Comparison of ENCODE assay signal across 1 cellular context in the genomic region with DNA sequence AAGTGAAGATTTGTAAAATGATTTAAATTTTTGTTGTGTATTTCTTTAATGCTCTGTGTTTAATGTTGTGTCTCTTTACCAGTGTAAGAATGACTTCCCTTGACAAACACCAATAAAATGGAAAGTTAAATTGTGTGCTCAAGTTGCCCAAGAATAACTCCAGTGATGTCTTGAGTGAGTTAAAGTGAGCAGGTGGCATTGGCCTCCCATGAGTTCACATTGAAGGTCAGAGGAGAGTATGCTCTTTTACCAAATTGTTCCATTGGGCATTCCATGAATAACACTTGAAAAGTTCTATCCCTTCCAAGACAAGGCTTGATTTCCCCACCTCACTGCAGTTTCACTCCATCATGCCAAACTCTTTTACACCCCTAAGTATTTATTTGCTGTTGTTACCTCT.
TF ChIP-seq lines count a peak whose summit lies in the region.

No MANE protein-coding gene starts in this region.

TF ChIP-seq in SK-N-SH treated with all-trans-retinoic acid at 6 μM for 48 hours, 23 proteins besides CTCF, POLR2A, EP300 and RAD21:
- TF ChIP-seq, protein P1, sequence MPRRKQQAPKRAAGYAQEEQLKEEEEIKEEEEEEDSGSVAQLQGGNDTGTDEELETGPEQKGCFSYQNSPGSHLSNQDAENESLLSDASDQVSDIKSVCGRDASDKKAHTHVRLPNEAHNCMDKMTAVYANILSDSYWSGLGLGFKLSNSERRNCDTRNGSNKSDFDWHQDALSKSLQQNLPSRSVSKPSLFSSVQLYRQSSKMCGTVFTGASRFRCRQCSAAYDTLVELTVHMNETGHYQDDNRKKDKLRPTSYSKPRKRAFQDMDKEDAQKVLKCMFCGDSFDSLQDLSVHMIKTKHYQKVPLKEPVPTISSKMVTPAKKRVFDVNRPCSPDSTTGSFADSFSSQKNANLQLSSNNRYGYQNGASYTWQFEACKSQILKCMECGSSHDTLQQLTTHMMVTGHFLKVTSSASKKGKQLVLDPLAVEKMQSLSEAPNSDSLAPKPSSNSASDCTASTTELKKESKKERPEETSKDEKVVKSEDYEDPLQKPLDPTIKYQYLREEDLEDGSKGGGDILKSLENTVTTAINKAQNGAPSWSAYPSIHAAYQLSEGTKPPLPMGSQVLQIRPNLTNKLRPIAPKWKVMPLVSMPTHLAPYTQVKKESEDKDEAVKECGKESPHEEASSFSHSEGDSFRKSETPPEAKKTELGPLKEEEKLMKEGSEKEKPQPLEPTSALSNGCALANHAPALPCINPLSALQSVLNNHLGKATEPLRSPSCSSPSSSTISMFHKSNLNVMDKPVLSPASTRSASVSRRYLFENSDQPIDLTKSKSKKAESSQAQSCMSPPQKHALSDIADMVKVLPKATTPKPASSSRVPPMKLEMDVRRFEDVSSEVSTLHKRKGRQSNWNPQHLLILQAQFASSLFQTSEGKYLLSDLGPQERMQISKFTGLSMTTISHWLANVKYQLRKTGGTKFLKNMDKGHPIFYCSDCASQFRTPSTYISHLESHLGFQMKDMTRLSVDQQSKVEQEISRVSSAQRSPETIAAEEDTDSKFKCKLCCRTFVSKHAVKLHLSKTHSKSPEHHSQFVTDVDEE (CRISPR knock-in tag; IDR thresholded peaks at IDR 0.05), result no peak
- no peak for TF ChIP-seq GLIS3 (CRISPR knock-in tag; IDR thresholded peaks at IDR 0.05)
- no peak for TF ChIP-seq ESRRG (CRISPR knock-in tag; IDR thresholded peaks at IDR 0.05)
- TF ChIP-seq ZC3H10 (CRISPR knock-in tag; IDR thresholded peaks at IDR 0.05), result no peak
- no peak for TF ChIP-seq ZFP30 (CRISPR knock-in tag; IDR thresholded peaks at IDR 0.05)
- TF ChIP-seq ISL1 (CRISPR knock-in tag; IDR thresholded peaks at IDR 0.05), result no peak
- TF ChIP-seq ZNF565 (CRISPR knock-in tag; conservative IDR thresholded peaks at IDR 0.05; ENCODE audit: low read depth), result no peak
- no peak for TF ChIP-seq ZNF8 (CRISPR knock-in tag; IDR thresholded peaks at IDR 0.05)
- TF ChIP-seq BACH2 (CRISPR knock-in tag; IDR thresholded peaks at IDR 0.05; ENCODE audit: borderline replicate concordance), result no peak
- TF ChIP-seq ARNTL (CRISPR knock-in tag; IDR thresholded peaks at IDR 0.05; ENCODE audit: borderline replicate concordance, low read depth), result no peak
- no peak for TF ChIP-seq RARB (CRISPR knock-in tag; IDR thresholded peaks at IDR 0.05)
- no peak for TF ChIP-seq PPARA (CRISPR knock-in tag; IDR thresholded peaks at IDR 0.05; ENCODE audit: borderline replicate concordance)
TF ChIP-seq in SK-N-SH treated with all-trans-retinoic acid at 6 μM for 48 hours: peak in this region for 0.
